In genomic region chr6:116370717-116371383, GRCh38 we compare ENCODE assay signal across 9 cellular contexts. TPM values are rescaled to one million over a fixed set of nuclear protein-coding genes. Genes with fewer than 3 reads are reported as not detected.
DNase-seq lines count a peak whose midpoint lies in the region; ATAC-seq and TF ChIP-seq lines count a peak whose summit lies in the region.
"Had no signal": no experiment of that assay in that cellular context is flagged by ENCODE, and none has a peak within 500 bp of the region (broad histone marks: within the 10 kb centered on the region; RNA-seq: fewer than 3 reads in every experiment).

DSE (plus strand) TSS chr6:116370947; CDS start chr6:116399251, 28,304 bp downstream.

- H3K27ac ChIP-seq in mucosa of rectum (ENCODE audit: low read depth in 2 of 2, low read length in 2 of 2) = peak within 1 kb of the TSS; percentile 78 to 87
- H3K27ac ChIP-seq: C4-2B had no signal

- no peak for TF ChIP-seq CTCF in epithelial cell of proximal tubule (conservative IDR thresholded peaks at IDR 0.05; ENCODE audit: low read depth, low read length)

- peak; percentile 3 for DNase-seq in NCI-H1092 treated with DMSO at 0.1 percent for 48 hours (lab: John Stamatoyannopoulos, UW)
- no peak for DNase-seq in NCI-H1092 (lab: John Stamatoyannopoulos, UW)
- DNase-seq in NCI-H2171 (lab: John Stamatoyannopoulos, UW) = peak; percentile 34
- peak; percentile 70 for DNase-seq in activated T-cell treated with anti-CD3 and anti-CD28 coated beads for 4 hours
- DNase-seq in epithelial cell of proximal tubule (ENCODE audit: low read depth) = no peak
- peak; percentile 32 to 40 for DNase-seq in stimulated activated CD8-positive, alpha-beta memory T cell treated with anti-CD3 and anti-CD28 coated beads, Interleukin-7, amount 100 ng/mL, for 1 hour (ENCODE audit: low read depth in 2 of 2)

- H3K9ac ChIP-seq in mucosa of rectum (ENCODE audit: low read depth in 1 of 2, low read length in 2 of 2) = peak within 1 kb of the TSS; percentile 60 to 73

- no peaks in the 10 kb centered on the region for H3K9me3 ChIP-seq in mucosa of rectum (ENCODE audit: control insufficient read depth in 2 of 2, low read length in 2 of 2)

- H3K4me3 ChIP-seq in epithelial cell of proximal tubule (ENCODE audit: low read depth, low read length) (peak within 1 kb of the TSS; percentile 87), mucosa of rectum (ENCODE audit: low read length in 2 of 2) (peak within 1 kb of the TSS; percentile 59 to 74)

- peak; percentile 81 for ATAC-seq in HG02642 (IDR thresholded peaks at IDR 0.05; ENCODE audit: poor library complexity, unreplicated experiment)

- no peaks in the 10 kb centered on the region for H3K36me3 ChIP-seq in mucosa of rectum (ENCODE audit: control insufficient read depth in 2 of 2, insufficient read depth in 2 of 2, low read length in 2 of 2)

- H3K27me3 ChIP-seq in mucosa of rectum (ENCODE audit: control insufficient read depth in 2 of 2, insufficient read depth in 2 of 2, low read length in 2 of 2) = peaks cover 21 to 41% of the 10 kb centered on the region in 2 donors

- H3K4me1 ChIP-seq in mucosa of rectum (ENCODE audit: control insufficient read depth in 2 of 2, insufficient read depth in 2 of 2, low read length in 2 of 2) = peaks cover 10 to 15% of the 10 kb centered on the region in 2 donors

RNA-seq across cellular contexts. Expression of gene DSE, which starts in this region (rescaled TPM):
- total RNA-seq in epithelial cell of proximal tubule = 25.0 and 36.1 TPM in 2 replicates

Comparison
In these comparisons a context has a peak if more than half of its experiments do, and no peak if none do; other contexts are left out.
1. DNase-seq: peak in NCI-H1092 treated with DMSO at 0.1 percent for 48 hours (single experiment), NCI-H2171 (single experiment), activated T-cell treated with anti-CD3 and anti-CD28 coated beads for 4 hours (single experiment) and stimulated activated CD8-positive, alpha-beta memory T cell treated with anti-CD3 and anti-CD28 coated beads, Interleukin-7, amount 100 ng/mL, for 1 hour (2 of 2); none in NCI-H1092 (single experiment) and epithelial cell of proximal tubule (single experiment).